1 cellular context compared by ENCODE assay signal in genomic region chr9:128689293-128689770, GRCh38.
TF ChIP-seq lines count a peak whose summit lies in the region.

No MANE protein-coding gene starts in this region.

TF ChIP-seq in K562, 482 proteins besides CTCF, POLR2A, EP300 and RAD21 (continued from another document and continues in another):
- no peak for TF ChIP-seq NR0B1 (IDR thresholded peaks at IDR 0.05; ENCODE audit: partially characterized antibody)
- TF ChIP-seq EWSR1 (IDR thresholded peaks at IDR 0.05; ENCODE audit: borderline replicate concordance, low read depth, partially characterized antibody) = no peak
- TF ChIP-seq PHF21A (IDR thresholded peaks at IDR 0.05; ENCODE audit: borderline replicate concordance, low read depth) = no peak
- TF ChIP-seq ETS2 (tag; IDR thresholded peaks at IDR 0.05; ENCODE audit: borderline replicate concordance, poor library complexity, severe bottlenecking) = no peak
- no peak for TF ChIP-seq ZNF23 (CRISPR knock-in tag; IDR thresholded peaks at IDR 0.05)
- no peak for TF ChIP-seq XRCC4 (IDR thresholded peaks at IDR 0.05; ENCODE audit: extremely low read depth, insufficient read depth, insufficient read length)
- no peak for TF ChIP-seq PYGO2 (tag; IDR thresholded peaks at IDR 0.05)
- TF ChIP-seq ETV6 (IDR thresholded peaks at IDR 0.05; ENCODE audit: borderline replicate concordance in 1 of 2, low read depth in 2 of 2, low read length in 1 of 2) = no peak
- TF ChIP-seq ETV6 (CRISPR knock-in tag; IDR thresholded peaks at IDR 0.05; ENCODE audit: borderline replicate concordance) = no peak
- TF ChIP-seq RBM22 (IDR thresholded peaks at IDR 0.05; ENCODE audit: low read depth, low read length, poor library complexity, severe bottlenecking) = no peak
- TF ChIP-seq, protein P1, sequence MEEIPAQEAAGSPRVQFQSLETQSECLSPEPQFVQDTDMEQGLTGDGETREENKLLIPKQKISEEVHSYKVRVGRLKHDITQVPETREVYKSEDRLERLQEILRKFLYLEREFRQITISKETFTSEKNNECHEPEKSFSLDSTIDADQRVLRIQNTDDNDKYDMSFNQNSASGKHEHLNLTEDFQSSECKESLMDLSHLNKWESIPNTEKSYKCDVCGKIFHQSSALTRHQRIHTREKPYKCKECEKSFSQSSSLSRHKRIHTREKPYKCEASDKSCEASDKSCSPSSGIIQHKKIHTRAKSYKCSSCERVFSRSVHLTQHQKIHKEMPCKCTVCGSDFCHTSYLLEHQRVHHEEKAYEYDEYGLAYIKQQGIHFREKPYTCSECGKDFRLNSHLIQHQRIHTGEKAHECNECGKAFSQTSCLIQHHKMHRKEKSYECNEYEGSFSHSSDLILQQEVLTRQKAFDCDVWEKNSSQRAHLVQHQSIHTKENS (CRISPR knock-in tag; IDR thresholded peaks at IDR 0.05) = no peak
- TF ChIP-seq, protein P2, sequence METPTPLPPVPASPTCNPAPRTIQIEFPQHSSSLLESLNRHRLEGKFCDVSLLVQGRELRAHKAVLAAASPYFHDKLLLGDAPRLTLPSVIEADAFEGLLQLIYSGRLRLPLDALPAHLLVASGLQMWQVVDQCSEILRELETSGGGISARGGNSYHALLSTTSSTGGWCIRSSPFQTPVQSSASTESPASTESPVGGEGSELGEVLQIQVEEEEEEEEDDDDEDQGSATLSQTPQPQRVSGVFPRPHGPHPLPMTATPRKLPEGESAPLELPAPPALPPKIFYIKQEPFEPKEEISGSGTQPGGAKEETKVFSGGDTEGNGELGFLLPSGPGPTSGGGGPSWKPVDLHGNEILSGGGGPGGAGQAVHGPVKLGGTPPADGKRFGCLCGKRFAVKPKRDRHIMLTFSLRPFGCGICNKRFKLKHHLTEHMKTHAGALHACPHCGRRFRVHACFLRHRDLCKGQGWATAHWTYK (CRISPR knock-in tag; IDR thresholded peaks at IDR 0.05) = 0 out of 2 replicates have a peak, but pooled peaks have one; percentile 33
- TF ChIP-seq ZKSCAN8 (CRISPR knock-in tag; IDR thresholded peaks at IDR 0.05) = no peak
- TF ChIP-seq MXI1 (IDR thresholded peaks at IDR 0.05; ENCODE audit: low read depth, low read length) = no peak
- TF ChIP-seq ZNF699 (CRISPR knock-in tag; IDR thresholded peaks at IDR 0.05; ENCODE audit: insufficient replicate concordance) = no peak
- TF ChIP-seq TAF1 (IDR thresholded peaks at IDR 0.05; ENCODE audit: control insufficient read depth, extremely low read depth, insufficient read depth, low read length, severe bottlenecking) = peak; percentile 52
- no peak for TF ChIP-seq ZNF316 (IDR thresholded peaks at IDR 0.05)
- no peak for TF ChIP-seq NR4A1 (CRISPR knock-in tag; IDR thresholded peaks at IDR 0.05)
- no peak; the same call in 1 of the 2 replicates for TF ChIP-seq NR4A1 (tag; IDR thresholded peaks at IDR 0.05)
- no peak for TF ChIP-seq CREB1 (IDR thresholded peaks at IDR 0.05)
- no peak for TF ChIP-seq CREB1 (CRISPR knock-in tag; IDR thresholded peaks at IDR 0.05)
- TF ChIP-seq GABPB1 (CRISPR knock-in tag; IDR thresholded peaks at IDR 0.05) = no peak
- no peak for TF ChIP-seq NUFIP1 (IDR thresholded peaks at IDR 0.05; ENCODE audit: partially characterized antibody)
- peak; percentile 14 for TF ChIP-seq HNRNPLL (IDR thresholded peaks at IDR 0.05; ENCODE audit: low read depth, low read length, poor library complexity, severe bottlenecking)
- no peak for TF ChIP-seq STAT5A (IDR thresholded peaks at IDR 0.05; ENCODE audit: borderline replicate concordance, low read length)
- no peak for TF ChIP-seq NR3C1 (CRISPR knock-in tag; IDR thresholded peaks at IDR 0.05)
- no peak for TF ChIP-seq NCOA6 (IDR thresholded peaks at IDR 0.05)
- TF ChIP-seq YY1 (IDR thresholded peaks at IDR 0.05; ENCODE audit: borderline replicate concordance in 1 of 3, control insufficient read depth in 1 of 3, extremely low read depth in 1 of 3, insufficient read depth in 3 of 3, insufficient read length in 1 of 3, insufficient replicate concordance in 2 of 3, low read depth in 1 of 3, low read length in 2 of 3) = peak; percentile 27 to 70 (median 67)
- 0 out of 2 replicates have a peak, but pooled peaks have one; percentile 47 for TF ChIP-seq ZNF740 (CRISPR knock-in tag; IDR thresholded peaks at IDR 0.05)
- peak in 1 of 2 experiments; percentile 55; a peak in 1 of 4 replicates for TF ChIP-seq ZNF740 (tag; IDR thresholded peaks at IDR 0.05)
- no peak for TF ChIP-seq FOS (IDR thresholded peaks at IDR 0.05; ENCODE audit: extremely low read depth, insufficient read length)
- TF ChIP-seq ATF4 (CRISPR knock-in tag; IDR thresholded peaks at IDR 0.05) = no peak
- no peak for TF ChIP-seq MAFG (tag; conservative IDR thresholded peaks at IDR 0.05)
- TF ChIP-seq CBFB (CRISPR knock-in tag; IDR thresholded peaks at IDR 0.05) = no peak
- TF ChIP-seq, protein P3, sequence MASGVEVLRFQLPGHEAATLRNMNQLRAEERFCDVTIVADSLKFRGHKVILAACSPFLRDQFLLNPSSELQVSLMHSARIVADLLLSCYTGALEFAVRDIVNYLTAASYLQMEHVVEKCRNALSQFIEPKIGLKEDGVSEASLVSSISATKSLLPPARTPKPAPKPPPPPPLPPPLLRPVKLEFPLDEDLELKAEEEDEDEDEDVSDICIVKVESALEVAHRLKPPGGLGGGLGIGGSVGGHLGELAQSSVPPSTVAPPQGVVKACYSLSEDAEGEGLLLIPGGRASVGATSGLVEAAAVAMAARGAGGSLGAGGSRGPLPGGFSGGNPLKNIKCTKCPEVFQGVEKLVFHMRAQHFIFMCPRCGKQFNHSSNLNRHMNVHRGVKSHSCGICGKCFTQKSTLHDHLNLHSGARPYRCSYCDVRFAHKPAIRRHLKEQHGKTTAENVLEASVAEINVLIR (CRISPR knock-in tag; IDR thresholded peaks at IDR 0.05) = no peak
- TF ChIP-seq ZNF174 (CRISPR knock-in tag; IDR thresholded peaks at IDR 0.05) = no peak
- TF ChIP-seq RBBP5 (IDR thresholded peaks at IDR 0.05; ENCODE audit: borderline replicate concordance, insufficient read depth, low read length, poor library complexity, severe bottlenecking) = peak; percentile 33
- TF ChIP-seq LARP7 (IDR thresholded peaks at IDR 0.05) = no peak
- no peak for TF ChIP-seq CBFA2T3 (IDR thresholded peaks at IDR 0.05)
- no peak for TF ChIP-seq HDAC6 (IDR thresholded peaks at IDR 0.05; ENCODE audit: low read depth, low read length)
- TF ChIP-seq CHD1 (IDR thresholded peaks at IDR 0.05; ENCODE audit: low read length) = peak; percentile 84
- TF ChIP-seq SNIP1 (IDR thresholded peaks at IDR 0.05; ENCODE audit: low read depth) = no peak
- TF ChIP-seq SMARCB1 (IDR thresholded peaks at IDR 0.05; ENCODE audit: insufficient read length, low read depth) = no peak
- no peak for TF ChIP-seq TCF3 (CRISPR knock-in tag; IDR thresholded peaks at IDR 0.05)
- TF ChIP-seq RBM34 (IDR thresholded peaks at IDR 0.05; ENCODE audit: borderline replicate concordance, insufficient read depth, low read length) = no peak
- no peak for TF ChIP-seq KHSRP (IDR thresholded peaks at IDR 0.05)
- 0 out of 2 replicates have a peak, but pooled peaks have one; percentile 0 for TF ChIP-seq ZBTB7A (IDR thresholded peaks at IDR 0.05; ENCODE audit: borderline replicate concordance, control insufficient read depth, low read depth, low read length)
- TF ChIP-seq TCF7 (IDR thresholded peaks at IDR 0.05; ENCODE audit: borderline replicate concordance) = no peak
- TF ChIP-seq ETV1 (tag; conservative IDR thresholded peaks at IDR 0.05; ENCODE audit: low read depth) = no peak
- no peak for TF ChIP-seq POLR3G (IDR thresholded peaks at IDR 0.05; ENCODE audit: extremely low read depth, insufficient read length, insufficient replicate concordance)
- TF ChIP-seq, protein P4, sequence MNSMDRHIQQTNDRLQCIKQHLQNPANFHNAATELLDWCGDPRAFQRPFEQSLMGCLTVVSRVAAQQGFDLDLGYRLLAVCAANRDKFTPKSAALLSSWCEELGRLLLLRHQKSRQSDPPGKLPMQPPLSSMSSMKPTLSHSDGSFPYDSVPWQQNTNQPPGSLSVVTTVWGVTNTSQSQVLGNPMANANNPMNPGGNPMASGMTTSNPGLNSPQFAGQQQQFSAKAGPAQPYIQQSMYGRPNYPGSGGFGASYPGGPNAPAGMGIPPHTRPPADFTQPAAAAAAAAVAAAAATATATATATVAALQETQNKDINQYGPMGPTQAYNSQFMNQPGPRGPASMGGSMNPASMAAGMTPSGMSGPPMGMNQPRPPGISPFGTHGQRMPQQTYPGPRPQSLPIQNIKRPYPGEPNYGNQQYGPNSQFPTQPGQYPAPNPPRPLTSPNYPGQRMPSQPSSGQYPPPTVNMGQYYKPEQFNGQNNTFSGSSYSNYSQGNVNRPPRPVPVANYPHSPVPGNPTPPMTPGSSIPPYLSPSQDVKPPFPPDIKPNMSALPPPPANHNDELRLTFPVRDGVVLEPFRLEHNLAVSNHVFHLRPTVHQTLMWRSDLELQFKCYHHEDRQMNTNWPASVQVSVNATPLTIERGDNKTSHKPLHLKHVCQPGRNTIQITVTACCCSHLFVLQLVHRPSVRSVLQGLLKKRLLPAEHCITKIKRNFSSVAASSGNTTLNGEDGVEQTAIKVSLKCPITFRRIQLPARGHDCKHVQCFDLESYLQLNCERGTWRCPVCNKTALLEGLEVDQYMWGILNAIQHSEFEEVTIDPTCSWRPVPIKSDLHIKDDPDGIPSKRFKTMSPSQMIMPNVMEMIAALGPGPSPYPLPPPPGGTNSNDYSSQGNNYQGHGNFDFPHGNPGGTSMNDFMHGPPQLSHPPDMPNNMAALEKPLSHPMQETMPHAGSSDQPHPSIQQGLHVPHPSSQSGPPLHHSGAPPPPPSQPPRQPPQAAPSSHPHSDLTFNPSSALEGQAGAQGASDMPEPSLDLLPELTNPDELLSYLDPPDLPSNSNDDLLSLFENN (IDR thresholded peaks at IDR 0.05; ENCODE audit: low read depth in 2 of 2, low read length in 2 of 2) = 0 out of 4 replicates have a peak, but pooled peaks of 1 of the 2 experiments have one; percentile 6
- no peak for TF ChIP-seq AFF1 (IDR thresholded peaks at IDR 0.05; ENCODE audit: low read depth in 1 of 2, partially characterized antibody in 2 of 2)
- no peak for TF ChIP-seq STAG1 (CRISPR knock-in tag; IDR thresholded peaks at IDR 0.05; ENCODE audit: borderline replicate concordance)
- no peak for TF ChIP-seq ZZZ3 (IDR thresholded peaks at IDR 0.05)
- no peak for TF ChIP-seq KAT8 (IDR thresholded peaks at IDR 0.05; ENCODE audit: low read depth)
- no peak for TF ChIP-seq TEAD2 (tag; IDR thresholded peaks at IDR 0.05)
- TF ChIP-seq ZKSCAN1 (IDR thresholded peaks at IDR 0.05; ENCODE audit: low read depth, low read length) = no peak
- TF ChIP-seq, protein P5, sequence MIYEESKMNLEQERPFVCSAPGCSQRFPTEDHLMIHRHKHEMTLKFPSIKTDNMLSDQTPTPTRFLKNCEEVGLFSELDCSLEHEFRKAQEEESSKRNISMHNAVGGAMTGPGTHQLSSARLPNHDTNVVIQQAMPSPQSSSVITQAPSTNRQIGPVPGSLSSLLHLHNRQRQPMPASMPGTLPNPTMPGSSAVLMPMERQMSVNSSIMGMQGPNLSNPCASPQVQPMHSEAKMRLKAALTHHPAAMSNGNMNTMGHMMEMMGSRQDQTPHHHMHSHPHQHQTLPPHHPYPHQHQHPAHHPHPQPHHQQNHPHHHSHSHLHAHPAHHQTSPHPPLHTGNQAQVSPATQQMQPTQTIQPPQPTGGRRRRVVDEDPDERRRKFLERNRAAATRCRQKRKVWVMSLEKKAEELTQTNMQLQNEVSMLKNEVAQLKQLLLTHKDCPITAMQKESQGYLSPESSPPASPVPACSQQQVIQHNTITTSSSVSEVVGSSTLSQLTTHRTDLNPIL (CRISPR knock-in tag; IDR thresholded peaks at IDR 0.05) = no peak
